ENCODE assay signal across 9 cellular contexts in the genomic region with DNA sequence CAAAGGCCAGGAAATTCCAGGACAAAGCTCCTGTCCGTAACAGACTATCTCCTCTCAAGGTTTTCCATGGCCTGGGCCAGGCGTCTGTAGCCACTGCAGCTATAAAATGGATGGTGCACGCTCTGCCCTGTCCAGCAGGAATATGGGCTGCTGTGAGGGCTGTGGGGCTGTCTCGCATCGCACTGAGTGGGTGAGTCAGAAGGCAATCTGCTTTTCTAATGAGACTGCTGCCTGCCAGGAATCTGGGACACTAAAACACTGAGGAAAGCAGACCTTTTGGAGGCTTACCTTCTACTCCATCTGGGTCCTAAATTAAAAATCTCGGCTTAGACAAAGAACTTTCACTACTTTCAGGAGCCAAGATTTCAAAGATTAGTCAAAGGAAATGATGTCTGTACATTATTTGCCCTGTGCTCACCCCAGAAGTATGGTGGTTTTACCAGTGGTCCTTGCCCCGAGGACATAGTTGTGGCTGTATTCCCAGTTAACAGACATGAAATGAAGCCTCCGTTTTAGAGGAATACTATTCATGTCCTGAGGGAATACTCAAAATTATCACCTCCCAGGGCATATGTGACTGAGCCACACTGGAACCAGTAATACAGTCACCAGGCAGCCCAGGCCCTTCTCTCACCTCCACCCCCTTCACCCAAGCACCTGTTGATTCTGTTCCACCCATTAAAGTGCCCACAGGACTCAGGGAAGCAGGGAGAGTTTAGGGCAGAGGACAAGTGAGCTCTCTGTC. TPM values are rescaled to one million over a fixed set of nuclear protein-coding genes. Genes with fewer than 3 reads are reported as not detected.
DNase-seq lines count a peak whose midpoint lies in the region; ATAC-seq and TF ChIP-seq lines count a peak whose summit lies in the region.
"Had no signal": no experiment of that assay in that cellular context is flagged by ENCODE, and none has a peak within 500 bp of the region (broad histone marks: within the 10 kb centered on the region; RNA-seq: fewer than 3 reads in every experiment).

No MANE protein-coding gene starts in this region.

- H3K9me3 ChIP-seq in MM.1S (replicated peaks; ENCODE audit: insufficient read depth, low read length): no peaks in the 10 kb centered on the region

- H3K9me2 ChIP-seq in MM.1S (replicated peaks; ENCODE audit: insufficient read depth, low read length): no peaks in the 10 kb centered on the region

- H3K27me3 ChIP-seq in MM.1S (replicated peaks; ENCODE audit: insufficient read depth, low read length): no peaks in the 10 kb centered on the region

- H3K36me3 Mint-ChIP-seq in activated T-helper 2 cell treated with anti-CD3 and anti-CD28 coated beads, Interferon-gamma antibody, Interleukin-2, Interleukin-4, amounts not matched to agents 10 μg/mL and 5 μg/mL and 100 μg/mL, durations not matched to agents 14 hours and 24 hours and 36 hours (ENCODE audit: low read depth): peaks cover 21% of the 10 kb centered on the region
- peaks cover 20% of the 10 kb centered on the region for H3K36me3 Mint-ChIP-seq in activated T-helper 1 cell treated with anti-CD3 and anti-CD28 coated beads, Interleukin-12 subunit alpha, Interleukin-12 subunit beta, Interleukin-2, Interleukin-4 antibody, amounts not matched to agents 30 ng/mL and 10 ng/mL and 1 ng/mL, durations not matched to agents 14 hours and 24 hours and 36 hours (ENCODE audit: low read depth)

- H3K79me2 ChIP-seq in MM.1S (ENCODE audit: low read length): peaks cover 28% of the 10 kb centered on the region

- no peak overlapping the region for H3K4me3 Mint-ChIP-seq in activated T-helper 2 cell treated with anti-CD3 and anti-CD28 coated beads, Interferon-gamma antibody, Interleukin-2, Interleukin-4, amounts not matched to agents 10 μg/mL and 5 μg/mL and 100 μg/mL, durations not matched to agents 14 hours and 24 hours and 36 hours (ENCODE audit: low read depth)
- H3K4me3 Mint-ChIP-seq in activated T-helper 1 cell treated with anti-CD3 and anti-CD28 coated beads, Interleukin-12 subunit alpha, Interleukin-12 subunit beta, Interleukin-2, Interleukin-4 antibody, amounts not matched to agents 30 ng/mL and 10 ng/mL and 1 ng/mL, durations not matched to agents 14 hours and 24 hours and 36 hours: no peak overlapping the region

- peak overlapping the region; percentile 9 for H3K27ac Mint-ChIP-seq in activated T-helper 2 cell treated with anti-CD3 and anti-CD28 coated beads, Interferon-gamma antibody, Interleukin-2, Interleukin-4, amounts not matched to agents 10 μg/mL and 5 μg/mL and 100 μg/mL, durations not matched to agents 14 hours and 24 hours and 36 hours
- no peak overlapping the region for H3K27ac Mint-ChIP-seq in activated T-helper 1 cell treated with anti-CD3 and anti-CD28 coated beads, Interleukin-12 subunit alpha, Interleukin-12 subunit beta, Interleukin-2, Interleukin-4 antibody, amounts not matched to agents 30 ng/mL and 10 ng/mL and 1 ng/mL, durations not matched to agents 14 hours and 24 hours and 36 hours

- no peak for ATAC-seq in HG03025 (IDR thresholded peaks at IDR 0.05; ENCODE audit: low FRiP score, unreplicated experiment)

- peaks cover 17% of the 10 kb centered on the region for H3F3A ChIP-seq in MM.1S (ENCODE audit: insufficient read depth, low read length)

- no peaks in the 10 kb centered on the region for H3K27me3 Mint-ChIP-seq in activated T-helper 2 cell treated with anti-CD3 and anti-CD28 coated beads, Interferon-gamma antibody, Interleukin-2, Interleukin-4, amounts not matched to agents 10 μg/mL and 5 μg/mL and 100 μg/mL, durations not matched to agents 14 hours and 24 hours and 36 hours (ENCODE audit: low read depth)
- H3K27me3 Mint-ChIP-seq in activated T-helper 1 cell treated with anti-CD3 and anti-CD28 coated beads, Interleukin-12 subunit alpha, Interleukin-12 subunit beta, Interleukin-2, Interleukin-4 antibody, amounts not matched to agents 30 ng/mL and 10 ng/mL and 1 ng/mL, durations not matched to agents 14 hours and 24 hours and 36 hours (ENCODE audit: insufficient read depth): no peaks in the 10 kb centered on the region

- no peak overlapping the region for H3K27ac ChIP-seq in MM.1S (ENCODE audit: low read length)

- H3K9ac ChIP-seq in MM.1S (ENCODE audit: low read length): no peak overlapping the region

- no peak overlapping the region for H3K4me3 ChIP-seq in MM.1S (ENCODE audit: low read length)

- intact Hi-C loops in activated T-helper 2 cell treated with anti-CD3 and anti-CD28 coated beads, Interferon-gamma antibody, Interleukin-2, Interleukin-4, amounts not matched to agents 10 μg/mL and 5 μg/mL and 100 μg/mL, durations not matched to agents 14 hours and 24 hours and 36 hours (cut with micrococcal nuclease): no loop called here
- intact Hi-C loops in head of caudate nucleus (cut with DNase I) (loop anchor here (10.0 kb wide), 1 partner anchor 58 kb away; a partner anchor contains a TSS), posterior cingulate gyrus (cut with DNase I) (no loop called here)
- intact Hi-C loops in activated T-helper 1 cell treated with anti-CD3 and anti-CD28 coated beads, Interleukin-12 subunit alpha, Interleukin-12 subunit beta, Interleukin-2, Interleukin-4 antibody, amounts not matched to agents 30 ng/mL and 10 ng/mL and 1 ng/mL, durations not matched to agents 14 hours and 24 hours and 36 hours (cut with micrococcal nuclease): no loop called here

- H2AFZ ChIP-seq in MM.1S (ENCODE audit: low read length): no peak overlapping the region

- H3K36me3 ChIP-seq in MM.1S (replicated peaks; ENCODE audit: insufficient read depth, low read length): no peaks in the 10 kb centered on the region

- H4K20me1 ChIP-seq in MM.1S (ENCODE audit: insufficient read depth, low read length): no peaks in the 10 kb centered on the region

- H3K4me1 ChIP-seq in MM.1S (ENCODE audit: low read length): peaks cover 28% of the 10 kb centered on the region

- H3K4me2 ChIP-seq in MM.1S (ENCODE audit: low read depth, low read length): no peak overlapping the region

- H3K9me3 Mint-ChIP-seq in activated T-helper 2 cell treated with anti-CD3 and anti-CD28 coated beads, Interferon-gamma antibody, Interleukin-2, Interleukin-4, amounts not matched to agents 10 μg/mL and 5 μg/mL and 100 μg/mL, durations not matched to agents 14 hours and 24 hours and 36 hours: no peaks in the 10 kb centered on the region
- H3K9me3 Mint-ChIP-seq in activated T-helper 1 cell treated with anti-CD3 and anti-CD28 coated beads, Interleukin-12 subunit alpha, Interleukin-12 subunit beta, Interleukin-2, Interleukin-4 antibody, amounts not matched to agents 30 ng/mL and 10 ng/mL and 1 ng/mL, durations not matched to agents 14 hours and 24 hours and 36 hours: no peaks in the 10 kb centered on the region

- peaks cover 30% of the 10 kb centered on the region for H3K4me1 Mint-ChIP-seq in activated T-helper 2 cell treated with anti-CD3 and anti-CD28 coated beads, Interferon-gamma antibody, Interleukin-2, Interleukin-4, amounts not matched to agents 10 μg/mL and 5 μg/mL and 100 μg/mL, durations not matched to agents 14 hours and 24 hours and 36 hours (ENCODE audit: low read depth)
- H3K4me1 Mint-ChIP-seq in activated T-helper 1 cell treated with anti-CD3 and anti-CD28 coated beads, Interleukin-12 subunit alpha, Interleukin-12 subunit beta, Interleukin-2, Interleukin-4 antibody, amounts not matched to agents 30 ng/mL and 10 ng/mL and 1 ng/mL, durations not matched to agents 14 hours and 24 hours and 36 hours (ENCODE audit: low read depth): peaks cover 59% of the 10 kb centered on the region

- TF ChIP-seq CTCF in MM.1S (IDR thresholded peaks at IDR 0.05; ENCODE audit: low read length): no peak

- DNase-seq in DMS 273 treated with DMSO at 0.1 percent for 48 hours (lab: John Stamatoyannopoulos, UW): peak; percentile 18
- no peak for DNase-seq in activated T-helper 2 cell treated with anti-CD3 and anti-CD28 coated beads, Interferon-gamma antibody, Interleukin-2, Interleukin-4, amounts not matched to agents 10 μg/mL and 5 μg/mL and 100 μg/mL, durations not matched to agents 14 hours and 24 hours and 36 hours (ENCODE audit: low spot score)
- DNase-seq in head of caudate nucleus: peak in 40 of 42 donors; percentile 8 to 88 (median 58)
- peak; percentile 32 to 94 (median 60) for DNase-seq in posterior cingulate gyrus
- DNase-seq in activated T-helper 1 cell treated with anti-CD3 and anti-CD28 coated beads, Interleukin-12 subunit alpha, Interleukin-12 subunit beta, Interleukin-2, Interleukin-4 antibody, amounts not matched to agents 30 ng/mL and 10 ng/mL and 1 ng/mL, durations not matched to agents 14 hours and 24 hours and 36 hours (ENCODE audit: low spot score): no peak
- no peak for DNase-seq in MM.1S
- no peak for DNase-seq in NCI-H1105 treated with DMSO at 0.1 percent for 48 hours (lab: John Stamatoyannopoulos, UW)
- DNase-seq: stimulated activated naive CD4-positive, alpha-beta T cell had no signal

RNA-seq across cellular contexts. Expression of a gene that starts 56.4 kb away (rescaled TPM):
- 60.4 and 61.0 TPM in 2 replicates for total RNA-seq in activated T-helper 2 cell treated with anti-CD3 and anti-CD28 coated beads, Interferon-gamma antibody, Interleukin-2, Interleukin-4, amounts not matched to agents 10 μg/mL and 5 μg/mL and 100 μg/mL, durations not matched to agents 14 hours and 24 hours and 36 hours
- 59.5 and 60.6 TPM in 2 replicates for total RNA-seq in activated T-helper 1 cell treated with anti-CD3 and anti-CD28 coated beads, Interleukin-12 subunit alpha, Interleukin-12 subunit beta, Interleukin-2, Interleukin-4 antibody, amounts not matched to agents 30 ng/mL and 10 ng/mL and 1 ng/mL, durations not matched to agents 14 hours and 24 hours and 36 hours

Comparison
In these comparisons a context has a peak if more than half of its experiments do, and no peak if none do; other contexts are left out.
1. DNase-seq: peak in DMS 273 treated with DMSO at 0.1 percent for 48 hours (single experiment), head of caudate nucleus (40 of 42) and posterior cingulate gyrus (10 of 10); none in activated T-helper 2 cell treated with anti-CD3 and anti-CD28 coated beads, Interferon-gamma antibody, Interleukin-2, Interleukin-4, amounts not matched to agents 10 μg/mL and 5 μg/mL and 100 μg/mL, durations not matched to agents 14 hours and 24 hours and 36 hours (single experiment), activated T-helper 1 cell treated with anti-CD3 and anti-CD28 coated beads, Interleukin-12 subunit alpha, Interleukin-12 subunit beta, Interleukin-2, Interleukin-4 antibody, amounts not matched to agents 30 ng/mL and 10 ng/mL and 1 ng/mL, durations not matched to agents 14 hours and 24 hours and 36 hours (single experiment), MM.1S (single experiment) and NCI-H1105 treated with DMSO at 0.1 percent for 48 hours (single experiment).